ENCODE assay signal across 20 cellular contexts in the genomic region with DNA sequence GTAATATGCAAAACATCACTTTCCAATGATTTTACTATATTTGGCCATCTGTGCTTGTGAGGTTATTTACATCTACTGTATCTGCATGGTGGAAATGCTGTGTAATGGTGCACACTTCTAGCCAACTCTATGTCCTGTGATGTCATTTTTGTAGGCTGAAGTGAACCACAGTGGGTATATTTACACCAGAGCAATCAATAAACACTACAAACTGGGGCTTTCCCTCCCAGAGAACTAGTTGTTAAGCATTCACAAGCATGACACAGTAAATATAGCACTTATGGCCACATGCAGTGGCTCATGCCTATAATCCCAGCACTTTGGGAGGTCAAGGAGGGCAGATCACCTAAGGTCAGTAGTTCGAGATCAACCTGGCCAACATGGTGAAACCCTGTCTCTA. TPM values are rescaled to one million over a fixed set of nuclear protein-coding genes. Genes with fewer than 3 reads are reported as not detected.
A peak's percentile ranks its signal among the peaks of the same experiment; 100 is the strongest.
DNase-seq lines count a peak whose midpoint lies in the region; ATAC-seq and TF ChIP-seq lines count a peak whose summit lies in the region.
"Had no signal": no experiment of that assay in that cellular context is flagged by ENCODE, and none has a peak within 500 bp of the region (broad histone marks: within the 10 kb centered on the region; RNA-seq: fewer than 3 reads in every experiment).

No MANE protein-coding gene starts in this region.

- H3K4me1 ChIP-seq in uterus, result no peaks in the 10 kb centered on the region
- H3K4me1 ChIP-seq in breast epithelium, result no peaks in the 10 kb centered on the region
- H3K4me1 ChIP-seq: heart left ventricle had no signal

- H3K27me3 ChIP-seq in uterus (no peaks in the 10 kb centered on the region), breast epithelium (no peaks in the 10 kb centered on the region)
- H3K27me3 ChIP-seq: esophagus squamous epithelium had no signal

- H3K4me3 ChIP-seq in uterus (no peak overlapping the region), breast epithelium (no peak overlapping the region)
- H3K4me3 ChIP-seq: esophagus squamous epithelium, heart left ventricle, K562 had no signal

- DNase-seq in kidney glomerular epithelial cell (lab: John Stamatoyannopoulos, UW) (peak; percentile 28), Right ventricle myocardium inferior (ENCODE audit: missing footprints) (no peak), uterus (no peak), mesenteric fat pad (ENCODE audit: low spot score) (no peak), breast epithelium (ENCODE audit: low spot score in 2 of 2) (no peak)
- DNase-seq: activated CD4-positive, alpha-beta T cell treated with anti-CD3 and anti-CD28 coated beads for 48 hours; activated T-cell treated with anti-CD3 and anti-CD28 coated beads for 4 hours; CD4-positive, alpha-beta memory T cell; esophagus squamous epithelium; heart left ventricle; HFFc6; MV-4-11; NCI-H2107; PC-3 had no signal

- TF ChIP-seq CTCF in uterus (IDR thresholded peaks at IDR 0.05) (no peak), breast epithelium (IDR thresholded peaks at IDR 0.05) (no peak)

- TF ChIP-seq POLR2A in uterus (IDR thresholded peaks at IDR 0.05), result no peak
- no peak for TF ChIP-seq POLR2A in breast epithelium (IDR thresholded peaks at IDR 0.05)

- ATAC-seq in GM18858 (IDR thresholded peaks at IDR 0.05; ENCODE audit: unreplicated experiment) (peak; percentile 51), GM21786 (IDR thresholded peaks at IDR 0.05; ENCODE audit: unreplicated experiment) (peak; percentile 62), HG03378 (IDR thresholded peaks at IDR 0.05; ENCODE audit: unreplicated experiment) (peak; percentile 83), Right ventricle myocardium inferior (no peak)
- ATAC-seq: heart left ventricle, K562, PC-3 had no signal

- no peaks in the 10 kb centered on the region for H3K36me3 ChIP-seq in uterus
- no peaks in the 10 kb centered on the region for H3K36me3 ChIP-seq in breast epithelium
- H3K36me3 ChIP-seq: esophagus squamous epithelium, heart left ventricle had no signal

- H3K9me3 ChIP-seq in uterus, result no peaks in the 10 kb centered on the region
- no peaks in the 10 kb centered on the region for H3K9me3 ChIP-seq in breast epithelium
- H3K9me3 ChIP-seq: esophagus squamous epithelium, heart left ventricle had no signal

- H3K27ac ChIP-seq in uterus (no peak overlapping the region), breast epithelium (no peak overlapping the region)
- H3K27ac ChIP-seq: esophagus squamous epithelium, heart left ventricle had no signal

- intact Hi-C loops in Right ventricle myocardium inferior (cut with DNase I) (no loop called here), uterus (cut with DNase I; ENCODE audit: low total_unique reads) (no loop called here), breast epithelium (cut with DNase I; ENCODE audit: low total_unique reads) (no loop called here)

RNA-seq across cellular contexts. Expression of a gene that starts 4.9 kb away (rescaled TPM):
- total RNA-seq in Right ventricle myocardium inferior (not detected), uterus (under 1 TPM in 1 of 4 donors, not detected in 3; 0.21 TPM), mesenteric fat pad (not detected), breast epithelium (not detected)
- total RNA-seq: CD4-positive, alpha-beta memory T cell; esophagus squamous epithelium; heart left ventricle; HFFc6; K562; mononuclear cell; PC-3; subcutaneous adipose tissue had no signal
